ENCODE assay signal across 8 cellular contexts in the genomic region with DNA sequence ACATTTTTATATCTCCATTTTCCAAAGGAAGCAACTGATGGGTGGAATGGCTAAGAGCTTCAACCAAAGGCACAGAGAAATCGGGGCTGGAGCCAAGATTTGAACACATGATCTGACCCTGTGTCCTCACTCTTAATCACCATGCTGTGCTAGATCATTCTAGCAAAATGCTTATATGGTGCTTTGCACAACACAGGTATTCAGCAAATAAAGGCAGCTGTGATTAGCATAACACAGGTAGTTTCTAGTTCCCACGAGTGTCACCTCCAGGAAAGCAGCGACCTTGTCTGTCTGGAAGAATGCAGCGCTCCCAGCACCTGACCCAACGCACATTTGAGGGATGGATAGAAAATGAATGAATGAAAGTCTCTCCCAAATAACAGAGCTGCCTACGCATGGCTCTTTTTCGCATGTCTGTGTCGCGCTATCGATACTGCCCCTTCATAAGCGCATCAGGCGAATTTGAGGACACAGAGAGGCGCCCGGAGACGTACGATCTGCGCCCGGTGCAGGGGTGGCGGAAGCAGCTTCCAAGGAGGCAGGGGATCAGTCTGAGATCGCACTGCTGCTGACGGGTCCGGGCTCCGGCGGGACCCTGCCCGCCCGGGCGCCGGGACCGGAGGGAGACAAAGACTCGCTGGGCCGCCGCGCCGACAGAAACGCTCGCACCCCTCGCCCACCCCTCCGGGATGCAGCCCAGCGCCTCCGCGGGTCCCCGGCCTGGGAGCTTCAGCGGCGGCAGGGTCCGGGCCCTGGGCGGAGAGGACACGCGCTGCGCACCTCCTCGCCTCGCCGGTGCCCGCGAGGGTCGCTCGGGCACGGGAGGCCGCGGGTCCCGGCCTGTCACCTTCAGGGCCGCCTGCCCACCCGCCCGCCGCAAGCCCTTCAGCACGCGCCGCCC. TPM values are rescaled to one million over a fixed set of nuclear protein-coding genes. Genes with fewer than 3 reads are reported as not detected.
DNase-seq lines count a peak whose midpoint lies in the region; ATAC-seq and TF ChIP-seq lines count a peak whose summit lies in the region.

No MANE protein-coding gene starts in this region.

- intact Hi-C loops in PC-9 (cut with micrococcal nuclease; ENCODE audit: unreplicated experiment), result no loop called here

- TF ChIP-seq CTCF in PC-9 (conservative IDR thresholded peaks at IDR 0.05), result no peak
- no peak for TF ChIP-seq CTCF in cardiac fibroblast (IDR thresholded peaks at IDR 0.05; ENCODE audit: low read depth, low read length)
- no peak for TF ChIP-seq CTCF in liver (IDR thresholded peaks at IDR 0.05; ENCODE audit: low read depth, low read length, missing input control)

- POLR2A ChIA-PET in PC-9 (lab: Charles Lee; ENCODE audit: unreplicated experiment), result interaction anchor here (0.6 to 0.7 kb wide), 2 partner anchors 845 to 1245 kb away, joined by 4 to 5 read pairs; no protein-coding TSS in a partner anchor

- H3K4me2 ChIP-seq in PC-9, result peak overlapping the region; percentile 92

- peaks cover 53% of the 10 kb centered on the region for H3K79me2 ChIP-seq in PC-9 (ENCODE audit: low read depth)

- H3K27ac ChIP-seq in PC-9 (peak overlapping the region; percentile 15), liver (ENCODE audit: low read depth in 1 of 2, low read length in 2 of 2) (peak overlapping the region; percentile 64 to 78)

- peaks cover 29% of the 10 kb centered on the region for H4K20me1 ChIP-seq in PC-9 (ENCODE audit: insufficient read depth)

- H3K9me2 ChIP-seq in PC-9 (ENCODE audit: insufficient read depth), result no peaks in the 10 kb centered on the region

- DNase-seq in activated CD4-positive, CD25-positive, alpha-beta regulatory T cell (lab: John Stamatoyannopoulos, UW), result no peak
- peak; percentile 18 to 60 for DNase-seq in PC-9
- peak; percentile 44 to 72 for DNase-seq in cardiac fibroblast (ENCODE audit: low read depth in 2 of 2)
- DNase-seq in stimulated activated naive CD4-positive, alpha-beta T cell treated with Interleukin-2 at 50 U/mL for 16 hours (lab: John Stamatoyannopoulos, UW), result peak; percentile 33
- no peak for DNase-seq in inferior parietal cortex (ENCODE audit: extremely low spot score)

- no peaks in the 10 kb centered on the region for H3K9me3 ChIP-seq in PC-9 (ENCODE audit: insufficient read depth, low read depth)
- H3K9me3 ChIP-seq in liver (ENCODE audit: control insufficient read depth in 4 of 4, low read length in 3 of 4), result peaks cover 0 to 3% (median 0%) of the 10 kb centered on the region in 4 donors

- H3F3A ChIP-seq in PC-9 (ENCODE audit: insufficient read depth, low read depth), result 0 out of 2 replicates have a peak, but pooled peaks cover under 1% of the 10 kb centered on the region

- H3K27me3 ChIP-seq in PC-9 (ENCODE audit: insufficient read depth, low read depth), result no peaks in the 10 kb centered on the region
- no peaks in the 10 kb centered on the region for H3K27me3 ChIP-seq in liver (ENCODE audit: control insufficient read depth in 4 of 4, insufficient read depth in 4 of 4, low read length in 3 of 4)

- peak overlapping the region; percentile 12 to 54 for H3K9ac ChIP-seq in liver (ENCODE audit: low read depth in 1 of 2, low read length in 2 of 2)

- under 1% methylated on average over 67 of the region's 67 CpGs for WGBS in liver

- BruUV-seq in PC-9 (replicated peaks; lab: Mats Ljungman, UMichigan), result no TSS peak

- TF ChIP-seq RAD21 in liver (IDR thresholded peaks at IDR 0.05), result no peak

- CTCF ChIA-PET in PC-9 (lab: Charles Lee), result interaction anchor here (1.0 kb wide), 1 partner anchor 29 kb away, joined by 3 read pairs; no protein-coding TSS in a partner anchor

- ATAC-seq in activated CD4-positive, CD25-positive, alpha-beta regulatory T cell treated with anti-CD3 and anti-CD28 coated beads, Interleukin-2, amount 50 U/mL, for 24 hours, result peak; percentile 14 to 25
- ATAC-seq in HG02623 (IDR thresholded peaks at IDR 0.05; ENCODE audit: unreplicated experiment), result peak; percentile 23

- H3K4me1 ChIP-seq in PC-9 (replicated peaks; ENCODE audit: insufficient read depth), result peaks cover 23% of the 10 kb centered on the region
- H3K4me1 ChIP-seq in liver (ENCODE audit: control insufficient read depth in 4 of 4, insufficient read depth in 4 of 4, low read length in 3 of 4), result peaks cover 0 to 22% (median 19%) of the 10 kb centered on the region in 4 donors

- H3K4me3 ChIP-seq in PC-9, result peak overlapping the region; percentile 93
- peak overlapping the region; percentile 64 to 78 for H3K4me3 ChIP-seq in cardiac fibroblast (replicated peaks in 1 of 2; ENCODE audit: low read depth in 2 of 2, low read length in 2 of 2)
- peak overlapping the region; percentile 69 to 98 (median 76) for H3K4me3 ChIP-seq in liver (ENCODE audit: low read depth in 1 of 3, low read length in 3 of 3)

- H3K36me3 ChIP-seq in PC-9 (ENCODE audit: low read depth) (no peaks in the 10 kb centered on the region), liver (ENCODE audit: control insufficient read depth in 4 of 4, insufficient read depth in 3 of 4, low read depth in 1 of 4, low read length in 3 of 4) (no peaks in the 10 kb centered on the region)

- H2AFZ ChIP-seq in PC-9, result peak overlapping the region; percentile 76

TF ChIP-seq in liver, 16 proteins besides CTCF, POLR2A, EP300 and RAD21:
- TF ChIP-seq HNF4A (conservative IDR thresholded peaks at IDR 0.05) (no peak), YY1 (IDR thresholded peaks at IDR 0.05) (peak; percentile 43)
- TF ChIP-seq, protein P1, sequence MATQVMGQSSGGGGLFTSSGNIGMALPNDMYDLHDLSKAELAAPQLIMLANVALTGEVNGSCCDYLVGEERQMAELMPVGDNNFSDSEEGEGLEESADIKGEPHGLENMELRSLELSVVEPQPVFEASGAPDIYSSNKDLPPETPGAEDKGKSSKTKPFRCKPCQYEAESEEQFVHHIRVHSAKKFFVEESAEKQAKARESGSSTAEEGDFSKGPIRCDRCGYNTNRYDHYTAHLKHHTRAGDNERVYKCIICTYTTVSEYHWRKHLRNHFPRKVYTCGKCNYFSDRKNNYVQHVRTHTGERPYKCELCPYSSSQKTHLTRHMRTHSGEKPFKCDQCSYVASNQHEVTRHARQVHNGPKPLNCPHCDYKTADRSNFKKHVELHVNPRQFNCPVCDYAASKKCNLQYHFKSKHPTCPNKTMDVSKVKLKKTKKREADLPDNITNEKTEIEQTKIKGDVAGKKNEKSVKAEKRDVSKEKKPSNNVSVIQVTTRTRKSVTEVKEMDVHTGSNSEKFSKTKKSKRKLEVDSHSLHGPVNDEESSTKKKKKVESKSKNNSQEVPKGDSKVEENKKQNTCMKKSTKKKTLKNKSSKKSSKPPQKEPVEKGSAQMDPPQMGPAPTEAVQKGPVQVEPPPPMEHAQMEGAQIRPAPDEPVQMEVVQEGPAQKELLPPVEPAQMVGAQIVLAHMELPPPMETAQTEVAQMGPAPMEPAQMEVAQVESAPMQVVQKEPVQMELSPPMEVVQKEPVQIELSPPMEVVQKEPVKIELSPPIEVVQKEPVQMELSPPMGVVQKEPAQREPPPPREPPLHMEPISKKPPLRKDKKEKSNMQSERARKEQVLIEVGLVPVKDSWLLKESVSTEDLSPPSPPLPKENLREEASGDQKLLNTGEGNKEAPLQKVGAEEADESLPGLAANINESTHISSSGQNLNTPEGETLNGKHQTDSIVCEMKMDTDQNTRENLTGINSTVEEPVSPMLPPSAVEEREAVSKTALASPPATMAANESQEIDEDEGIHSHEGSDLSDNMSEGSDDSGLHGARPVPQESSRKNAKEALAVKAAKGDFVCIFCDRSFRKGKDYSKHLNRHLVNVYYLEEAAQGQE (IDR thresholded peaks at IDR 0.05), result peak; percentile 24
- TF ChIP-seq, protein P2, sequence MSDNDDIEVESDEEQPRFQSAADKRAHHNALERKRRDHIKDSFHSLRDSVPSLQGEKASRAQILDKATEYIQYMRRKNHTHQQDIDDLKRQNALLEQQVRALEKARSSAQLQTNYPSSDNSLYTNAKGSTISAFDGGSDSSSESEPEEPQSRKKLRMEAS (IDR thresholded peaks at IDR 0.05), result peak; percentile 59

RNA-seq across cellular contexts. Expression of gene EPS15L1, which starts 0.6 kb away (rescaled TPM):
- 40.9 and 49.0 TPM in 2 replicates for total RNA-seq in PC-9 (2021)
- 10 to 100 TPM in 1 of 2 donors, 1 to 10 TPM in 1; 8.4 to 14.0 TPM for total RNA-seq in liver
- 10 to 100 TPM in 1 of 2 donors, 1 to 10 TPM in 1; 5.3 to 10.2 TPM for polyA plus RNA-seq in liver

RNA-seq across cellular contexts. Expression of gene CALR3, which starts 24.8 kb away (rescaled TPM):
- not detected in 2 replicates for total RNA-seq in PC-9 (2021)
- total RNA-seq in liver, result under 1 TPM in 1 of 2 donors, not detected in 1; 0.08 TPM
- polyA plus RNA-seq in liver, result under 1 TPM in 1 of 2 donors, not detected in 1; 0.05 TPM

RNA-seq across cellular contexts. Expression of gene C19orf44, which starts 25.0 kb away (rescaled TPM):
- total RNA-seq in PC-9 (2021) (5.0 and 6.7 TPM in 2 replicates), liver (1 to 10 TPM in 1 of 2 donors, under 1 TPM in 1; 0.89 to 3.0 TPM)
- polyA plus RNA-seq in liver, result 1 to 10 TPM in 1 of 2 donors, under 1 TPM in 1; 0.94 to 1.7 TPM

Comparison
In these comparisons a context has a peak if more than half of its experiments do, and no peak if none do; other contexts are left out.
1. DNase-seq: peak in PC-9 (2 of 2), cardiac fibroblast (2 of 2) and stimulated activated naive CD4-positive, alpha-beta T cell treated with Interleukin-2 at 50 U/mL for 16 hours (single experiment); none in activated CD4-positive, CD25-positive, alpha-beta regulatory T cell (0 of 4) and inferior parietal cortex (single experiment).
2. Peak in every context shown above with its lines, with median percentiles within 50 percentile points of each other: H3K4me3 ChIP-seq.